In genomic region chr3:64488938-64489337, GRCh38 we compare ENCODE assay signal across 14 cellular contexts.
A peak's percentile ranks its signal among the peaks of the same experiment; 100 is the strongest.
DNase-seq lines count a peak whose midpoint lies in the region; ATAC-seq and TF ChIP-seq lines count a peak whose summit lies in the region.
"Had no signal": no experiment of that assay in that cellular context is flagged by ENCODE, and none has a peak within 500 bp of the region (broad histone marks: within the 10 kb centered on the region; RNA-seq: fewer than 3 reads in every experiment).

No MANE protein-coding gene starts in this region.

- peak; percentile 6 for ATAC-seq in sciatic nerve
- ATAC-seq: stimulated activated memory B cell treated with anti-CD40 and anti-IgM and Interleukin-4, amounts not matched to agents 10 μg/mL and 1 μg/mL and 100 μg/mL, for 72 hours had no signal

- intact Hi-C loops in sciatic nerve (cut with DNase I) = loop anchor here (5.0 kb wide), 1 partner anchor 457 kb away; no protein-coding TSS in a partner anchor

- H3K4me3 ChIP-seq in iPS-15b (ENCODE audit: low read depth, low read length) (peak overlapping the region; percentile 36), foreskin fibroblast (ENCODE audit: low read depth in 1 of 2, low read length in 2 of 2) (no peak overlapping the region)
- H3K4me3 ChIP-seq: colonic mucosa had no signal

- peak; percentile 43 for DNase-seq in NCI-H345 (lab: John Stamatoyannopoulos, UW)
- DNase-seq in NCI-H345 treated with DMSO at 0.1 percent for 48 hours (lab: John Stamatoyannopoulos, UW; ENCODE audit: unreplicated experiment) = no peak
- peak; percentile 19 for DNase-seq in NCI-H1092 (lab: John Stamatoyannopoulos, UW)
- DNase-seq in sciatic nerve (ENCODE audit: low spot score) = no peak
- no peak for DNase-seq in activated T-cell treated with anti-CD3 and anti-CD28 coated beads for 4 hours
- no peak for DNase-seq in activated CD4-positive, alpha-beta T cell treated with anti-CD3 and anti-CD28 coated beads, Interleukin-2, amount 50 U/mL, for 48 hours
- no peak for DNase-seq in foreskin fibroblast
- DNase-seq: activated T-cell treated with anti-CD3 and anti-CD28 coated beads, Interleukin-2, amount 50 U/mL, for 24 hours; AML-193; esophagus squamous epithelium; stimulated activated CD4-positive, alpha-beta T cell treated with anti-CD3 and anti-CD28 coated beads, Interleukin-4, amount 100 ng/mL, for 1 hour had no signal

- H3K27me3 ChIP-seq in iPS-15b (ENCODE audit: control insufficient read depth, insufficient read depth, low read length) = peaks cover 17% of the 10 kb centered on the region
- H3K27me3 ChIP-seq: colonic mucosa had no signal

- no peaks in the 10 kb centered on the region for H3K9me3 ChIP-seq in iPS-15b (ENCODE audit: control insufficient read depth, insufficient read depth, low read length)
- H3K9me3 ChIP-seq: colonic mucosa, esophagus squamous epithelium had no signal

- no peaks in the 10 kb centered on the region for H3K36me3 ChIP-seq in iPS-15b (ENCODE audit: control insufficient read depth, insufficient read depth, low read length)
- H3K36me3 ChIP-seq: colonic mucosa, esophagus squamous epithelium had no signal

- H3K9ac ChIP-seq in iPS-15b (ENCODE audit: low read depth, low read length) = no peak overlapping the region

- peaks cover 12% of the 10 kb centered on the region for H3K4me1 ChIP-seq in iPS-15b (ENCODE audit: control insufficient read depth, insufficient read depth, low read length)
- H3K4me1 ChIP-seq: colonic mucosa had no signal

- no peak for TF ChIP-seq CTCF in foreskin fibroblast (IDR thresholded peaks at IDR 0.05; ENCODE audit: low read depth, low read length)

Comparison
In these comparisons a context has a peak if more than half of its experiments do, and no peak if none do; other contexts are left out.
1. DNase-seq: peak in NCI-H345 (single experiment) and NCI-H1092 (single experiment); none in NCI-H345 treated with DMSO at 0.1 percent for 48 hours (single experiment), sciatic nerve (single experiment), activated T-cell treated with anti-CD3 and anti-CD28 coated beads for 4 hours (single experiment), activated CD4-positive, alpha-beta T cell treated with anti-CD3 and anti-CD28 coated beads, Interleukin-2, amount 50 U/mL, for 48 hours (0 of 2) and foreskin fibroblast (0 of 2).